ENCODE assay signal across 31 cellular contexts in genomic region chr7:29770371-29770770, GRCh38. TPM values are rescaled to one million over a fixed set of nuclear protein-coding genes. Genes with fewer than 3 reads are reported as not detected.
"Had no signal": no experiment of that assay in that cellular context is flagged by ENCODE, and none has a peak within 500 bp of the region (broad histone marks: within the 10 kb centered on the region; RNA-seq: fewer than 3 reads in every experiment).

No MANE protein-coding gene starts in this region.

- H3K4me1 Mint-ChIP-seq: naive thymus-derived CD4-positive, alpha-beta T cell; stimulated activated naive B cell treated with anti-CD40 and anti-IgM and Interleukin-4, amounts not matched to agents 10 μg/mL and 1 μg/mL and 100 μg/mL, for 72 hours had no signal

- H3K27ac ChIP-seq: left lung, parathyroid adenoma, psoas muscle, skin epidermis, stomach, thoracic aorta, tibial artery, vagina had no signal

- H3K36me3 Mint-ChIP-seq: immature natural killer cell; natural killer cell treated with Interleukin-12 subunit alpha and Interleukin-12 subunit beta and Interleukin-15 and Interleukin-18, amount 100 ng/mL, for 72 hours; stimulated activated naive B cell treated with anti-CD40 and anti-IgM and Interleukin-4, amounts not matched to agents 10 μg/mL and 1 μg/mL and 100 μg/mL, for 72 hours had no signal

- H3K4me3 ChIP-seq: heart left ventricle, left lung, lung, mucosa of descending colon, psoas muscle, skin epidermis, stomach, thoracic aorta, tibial artery, vagina had no signal

- H3K4me1 ChIP-seq: left lung, parathyroid adenoma, stomach, tibial artery, vagina had no signal

- H3K27me3 ChIP-seq: heart left ventricle, stomach, vagina had no signal

- H3K27ac Mint-ChIP-seq: immature natural killer cell; naive thymus-derived CD4-positive, alpha-beta T cell; natural killer cell treated with Interleukin-12 subunit alpha and Interleukin-12 subunit beta and Interleukin-15 and Interleukin-18, amount 100 ng/mL, for 72 hours; stimulated activated naive B cell treated with anti-CD40 and anti-IgM and Interleukin-4, amounts not matched to agents 10 μg/mL and 1 μg/mL and 100 μg/mL, for 72 hours had no signal

- DNase-seq: heart left ventricle; hypothalamus; immature natural killer cell; kidney; left colon; left lung; mesendoderm; midbrain; mucosa of descending colon; naive thymus-derived CD4-positive, alpha-beta T cell; nucleus accumbens; psoas muscle; stimulated activated CD4-positive, alpha-beta T cell treated with anti-CD3 and anti-CD28 coated beads, Interleukin-12 subunit alpha, Interleukin-12 subunit beta, amount 100 ng/mL, for 4 hours; stimulated activated CD4-positive, alpha-beta T cell treated with anti-CD3 and anti-CD28 coated beads, Interleukin-15, amount 100 ng/mL, for 24 hours; stimulated activated CD4-positive, alpha-beta T cell treated with anti-CD3 and anti-CD28 coated beads, Interleukin-2, amount 100 ng/mL, for 24 hours; stimulated activated CD4-positive, alpha-beta T cell treated with anti-CD3 and anti-CD28 coated beads, Interleukin-4, amount 100 ng/mL, for 1 hour; stimulated activated naive B cell treated with anti-CD40 and anti-IgM and Interleukin-4, amounts not matched to agents 10 μg/mL and 1 μg/mL and 100 μg/mL, for 72 hours; stimulated activated naive CD8-positive, alpha-beta T cell treated with anti-CD3 and anti-CD28 coated beads, Interleukin-15, Interleukin-2, amounts not matched to agents 100 U/mL and 50 U/mL, for 24 hours; stomach; tibial artery; trophoblast cell had no signal

- FAIRE-seq: islet of Langerhans, kidney had no signal

- H3K9me3 Mint-ChIP-seq: immature natural killer cell; natural killer cell treated with Interleukin-12 subunit alpha and Interleukin-12 subunit beta and Interleukin-15 and Interleukin-18, amount 100 ng/mL, for 72 hours had no signal

- ATAC-seq: left colon; left lung; mucosa of descending colon; naive thymus-derived CD4-positive, alpha-beta T cell; natural killer cell treated with Interleukin-12 subunit alpha and Interleukin-12 subunit beta and Interleukin-15 and Interleukin-18, amount 100 ng/mL, for 72 hours; psoas muscle; sciatic nerve; stimulated activated naive B cell treated with anti-CD40 and anti-IgM and Interleukin-4, amounts not matched to agents 10 μg/mL and 1 μg/mL and 100 μg/mL, for 72 hours; stimulated activated naive CD8-positive, alpha-beta T cell treated with anti-CD3 and anti-CD28 coated beads, Interleukin-15, Interleukin-2, amounts not matched to agents 100 U/mL and 50 U/mL, for 24 hours had no signal

- H3K9me3 ChIP-seq: left lung, mucosa of descending colon, psoas muscle, stomach, thoracic aorta, tibial artery, vagina had no signal

- H3K4me3 Mint-ChIP-seq: immature natural killer cell; naive thymus-derived CD4-positive, alpha-beta T cell; natural killer cell treated with Interleukin-12 subunit alpha and Interleukin-12 subunit beta and Interleukin-15 and Interleukin-18, amount 100 ng/mL, for 72 hours; neural crest cell; stimulated activated naive B cell treated with anti-CD40 and anti-IgM and Interleukin-4, amounts not matched to agents 10 μg/mL and 1 μg/mL and 100 μg/mL, for 72 hours had no signal

- H3K36me3 ChIP-seq: heart left ventricle, left lung, stomach, thoracic aorta, tibial artery, vagina had no signal

RNA-seq across cellular contexts. Expression of gene WIPF3, which starts 35.9 kb away (rescaled TPM):
- total RNA-seq: natural killer cell treated with Interleukin-12 subunit alpha and Interleukin-12 subunit beta and Interleukin-15 and Interleukin-18, amount 100 ng/mL, for 72 hours; osteoblast had no signal
- polyA plus RNA-seq: immature natural killer cell; naive thymus-derived CD4-positive, alpha-beta T cell had no signal
